Comparison of ENCODE assay signal across 15 cellular contexts in genomic region chr3:29555590-29555989, GRCh38.
DNase-seq lines count a peak whose midpoint lies in the region; ATAC-seq and TF ChIP-seq lines count a peak whose summit lies in the region.
"Had no signal": no experiment of that assay in that cellular context is flagged by ENCODE, and none has a peak within 500 bp of the region (broad histone marks: within the 10 kb centered on the region; RNA-seq: fewer than 3 reads in every experiment).

No MANE protein-coding gene starts in this region.

- H3K9me3 ChIP-seq in breast epithelium (no peaks in the 10 kb centered on the region), hepatocyte (ENCODE audit: low read depth) (no peaks in the 10 kb centered on the region), smooth muscle cell (replicated peaks; ENCODE audit: low read depth) (no peaks in the 10 kb centered on the region)

- no peaks in the 10 kb centered on the region for H3K9me2 ChIP-seq in hepatocyte (replicated peaks; ENCODE audit: insufficient read depth)

- H3K27ac Mint-ChIP-seq in MCF 10A (ENCODE audit: low read depth, unreplicated experiment) (no peak overlapping the region), T-cell (no peak overlapping the region)
- H3K27ac Mint-ChIP-seq: IgD-negative memory B cell had no signal

- no peak overlapping the region for H3K4me3 Mint-ChIP-seq in MCF 10A (ENCODE audit: unreplicated experiment)
- no peak overlapping the region for H3K4me3 Mint-ChIP-seq in T-cell
- H3K4me3 Mint-ChIP-seq: IgD-negative memory B cell had no signal

- ATAC-seq in GM21576 (IDR thresholded peaks at IDR 0.05; ENCODE audit: unreplicated experiment) (no peak), T-cell (replicated peaks in 1 of 4) (no peak)

- H3K4me1 ChIP-seq in breast epithelium, result no peaks in the 10 kb centered on the region
- peaks cover 7% of the 10 kb centered on the region for H3K4me1 ChIP-seq in hepatocyte (ENCODE audit: insufficient read depth)
- H3K4me1 ChIP-seq in smooth muscle cell (ENCODE audit: low read depth), result peaks cover 17% of the 10 kb centered on the region

- no peaks in the 10 kb centered on the region for H3K79me2 ChIP-seq in hepatocyte
- H3K79me2 ChIP-seq in smooth muscle cell (ENCODE audit: low read depth), result peaks cover 30% of the 10 kb centered on the region

- BruUV-seq in MCF 10A (replicated peaks; lab: Mats Ljungman, UMichigan), result no TSS peak

- no peak overlapping the region for H3K9ac ChIP-seq in smooth muscle cell (ENCODE audit: low read depth)

- H3K27ac ChIP-seq in breast epithelium (no peak overlapping the region), hepatocyte (peak overlapping the region; percentile 7), smooth muscle cell (ENCODE audit: low read depth) (peak overlapping the region; percentile 72)

- TF ChIP-seq POLR2A in breast epithelium (IDR thresholded peaks at IDR 0.05), result no peak

- no peaks in the 10 kb centered on the region for H3K27me3 Mint-ChIP-seq in MCF 10A (ENCODE audit: insufficient read depth, unreplicated experiment)
- H3K27me3 Mint-ChIP-seq in T-cell, result no peaks in the 10 kb centered on the region
- H3K27me3 Mint-ChIP-seq: IgD-negative memory B cell had no signal

- H2AFZ ChIP-seq in hepatocyte (no peak overlapping the region), smooth muscle cell (ENCODE audit: low read depth) (no peak overlapping the region)

- H3K4me2 ChIP-seq in hepatocyte (no peak overlapping the region), smooth muscle cell (peak overlapping the region; percentile 66)

- H4K20me1 ChIP-seq in hepatocyte (ENCODE audit: insufficient read depth, poor library complexity, severe bottlenecking), result no peaks in the 10 kb centered on the region
- H4K20me1 ChIP-seq in smooth muscle cell (ENCODE audit: low read depth), result peaks cover 4% of the 10 kb centered on the region

- H3K36me3 ChIP-seq in breast epithelium (no peaks in the 10 kb centered on the region), hepatocyte (replicated peaks; ENCODE audit: insufficient read depth, low read depth) (no peaks in the 10 kb centered on the region), smooth muscle cell (ENCODE audit: low read depth) (no peaks in the 10 kb centered on the region)

- H3K9me3 Mint-ChIP-seq in MCF 10A (ENCODE audit: unreplicated experiment) (no peaks in the 10 kb centered on the region), T-cell (no peaks in the 10 kb centered on the region)

- TF ChIP-seq CTCF in MCF 10A (IDR thresholded peaks at IDR 0.05; ENCODE audit: unreplicated experiment) (no peak), breast epithelium (IDR thresholded peaks at IDR 0.05) (no peak), hepatocyte (IDR thresholded peaks at IDR 0.05; ENCODE audit: poor library complexity) (no peak), smooth muscle cell (IDR thresholded peaks at IDR 0.05; ENCODE audit: borderline replicate concordance, insufficient read depth, poor library complexity, severe bottlenecking) (no peak)

- POLR2A ChIA-PET in MCF 10A (lab: Yijun Ruan, JAX), result no interaction called here
- POLR2A ChIA-PET in T-cell (lab: Charles Lee), result interaction anchor here in 1 of 2 donors (0.7 kb wide), 1 partner anchor 8 kb away, joined by 5 read pairs; no protein-coding TSS in a partner anchor

- intact Hi-C loops in MCF 10A (cut with micrococcal nuclease) (no loop called here), breast epithelium (cut with DNase I; ENCODE audit: low total_unique reads) (no loop called here)

- WGBS in hepatocyte (ENCODE audit: low lambda C conversion rate, missing lambda C conversion rate), result 98% methylated on average over 2 of the region's 2 CpGs
- WGBS in smooth muscle cell (ENCODE audit: low lambda C conversion rate), result 97% methylated on average over 2 of the region's 2 CpGs

- CTCF ChIA-PET in MCF 10A (lab: Yijun Ruan, JAX), result interaction anchor here (0.6 kb wide), 1 partner anchor 219 kb away, joined by 5 read pairs; no protein-coding TSS in a partner anchor
- CTCF ChIA-PET in T-cell (lab: Charles Lee), result no interaction called here

- no peak overlapping the region for H3K4me3 ChIP-seq in breast epithelium
- no peak overlapping the region for H3K4me3 ChIP-seq in hepatocyte
- H3K4me3 ChIP-seq in smooth muscle cell, result no peak overlapping the region

- H3K4me1 Mint-ChIP-seq in MCF 10A (ENCODE audit: insufficient read depth, unreplicated experiment), result peaks cover 6% of the 10 kb centered on the region
- no peaks in the 10 kb centered on the region for H3K4me1 Mint-ChIP-seq in T-cell
- H3K4me1 Mint-ChIP-seq: IgD-negative memory B cell had no signal

- H3K36me3 Mint-ChIP-seq in MCF 10A (ENCODE audit: insufficient read depth, unreplicated experiment), result peaks cover 10% of the 10 kb centered on the region
- H3K36me3 Mint-ChIP-seq in T-cell, result no peaks in the 10 kb centered on the region

- DNase-seq in MCF 10A (ENCODE audit: unreplicated experiment) (peak; percentile 8), breast epithelium (ENCODE audit: low spot score in 2 of 2) (no peak), amniotic epithelial cell (ENCODE audit: low read depth) (peak; percentile 82), hepatocyte (ENCODE audit: low spot score) (no peak), smooth muscle cell (lab: John Stamatoyannopoulos, UW; ENCODE audit: unreplicated experiment) (no peak), iPS-NIHi11 (ENCODE audit: low spot score) (no peak), T-cell (no peak)
- DNase-seq: 8988T, AML-193, DMS53, NCI-H1048, NCI-H1694, NCI-H69 had no signal

- H3K27me3 ChIP-seq in breast epithelium, result no peaks in the 10 kb centered on the region
- H3K27me3 ChIP-seq in hepatocyte, result no peaks in the 10 kb centered on the region
- no peaks in the 10 kb centered on the region for H3K27me3 ChIP-seq in smooth muscle cell (ENCODE audit: low read depth)

- H3F3A ChIP-seq in smooth muscle cell (ENCODE audit: low read depth), result peaks cover 18% of the 10 kb centered on the region

Comparison
In these comparisons a context has a peak if more than half of its experiments do, and no peak if none do; other contexts are left out.
1. DNase-seq: peak in MCF 10A (single experiment) and amniotic epithelial cell (single experiment); none in breast epithelium (0 of 2), hepatocyte (single experiment), smooth muscle cell (single experiment), iPS-NIHi11 (single experiment) and T-cell (0 of 34).
2. H3K27ac ChIP-seq: peak in hepatocyte (single experiment) and smooth muscle cell (single experiment); none in breast epithelium (0 of 2).